ENCODE assay signal across 8 cellular contexts in genomic region chr4:112296949-112297483, GRCh38. TPM values are rescaled to one million over a fixed set of nuclear protein-coding genes. Genes with fewer than 3 reads are reported as not detected.
DNase-seq lines count a peak whose midpoint lies in the region; ATAC-seq and TF ChIP-seq lines count a peak whose summit lies in the region.

Gene ALPK1, plus strand, starts transcription at chr4:112297369.

- no peaks in the 10 kb centered on the region for H3K9me3 ChIP-seq in CD4-positive, CD25-positive, alpha-beta regulatory T cell (ENCODE audit: control insufficient read depth in 2 of 2, low read length in 2 of 2)
- H3K9me3 ChIP-seq in muscle layer of duodenum (ENCODE audit: control insufficient read depth in 1 of 2, low read length in 2 of 2): no peaks in the 10 kb centered on the region

- TF ChIP-seq CTCF in dorsolateral prefrontal cortex (IDR thresholded peaks at IDR 0.05 in 54 of 56, conservative IDR thresholded peaks at IDR 0.05 in 2 of 56; ENCODE audit: low read depth in 1 of 56, partially characterized antibody in 56 of 56): no peak

- peaks cover 11% of the 10 kb centered on the region for H3K27me3 Mint-ChIP-seq in CD4-positive, CD25-positive, alpha-beta regulatory T cell

- H3K36me3 ChIP-seq in CD4-positive, CD25-positive, alpha-beta regulatory T cell (ENCODE audit: control insufficient read depth, insufficient read depth, low read length): no peaks in the 10 kb centered on the region
- no peaks in the 10 kb centered on the region for H3K36me3 ChIP-seq in muscle layer of duodenum (ENCODE audit: control insufficient read depth in 1 of 2, insufficient read depth in 2 of 2, low read length in 2 of 2)

- peaks cover 5% of the 10 kb centered on the region for H3K4me1 ChIP-seq in CD4-positive, CD25-positive, alpha-beta regulatory T cell (ENCODE audit: control insufficient read depth, insufficient read depth, low read length, poor library complexity, severe bottlenecking)
- peaks cover 0 to 4% of the 10 kb centered on the region in 2 donors for H3K4me1 ChIP-seq in muscle layer of duodenum (ENCODE audit: control insufficient read depth in 1 of 2, insufficient read depth in 2 of 2, low read length in 2 of 2)

- DNase-seq in CD4-positive, CD25-positive, alpha-beta regulatory T cell: no peak
- peak; percentile 40 for DNase-seq in SIG-M5 (lab: John Stamatoyannopoulos, UW)
- no peak for DNase-seq in dorsolateral prefrontal cortex
- DNase-seq in C1 segment of cervical spinal cord (lab: John Stamatoyannopoulos, UW): no peak
- DNase-seq in DMS79 (lab: John Stamatoyannopoulos, UW): no peak

- peak within 1 kb of the TSS; percentile 16 to 93 (median 49) for H3K27ac Mint-ChIP-seq in CD4-positive, CD25-positive, alpha-beta regulatory T cell

- peaks cover 3% of the 10 kb centered on the region for H3K36me3 Mint-ChIP-seq in CD4-positive, CD25-positive, alpha-beta regulatory T cell

- no peak within 1 kb of the TSS for H3K27ac ChIP-seq in CD4-positive, CD25-positive, alpha-beta regulatory T cell (ENCODE audit: insufficient read depth, low read length, poor library complexity, severe bottlenecking)
- H3K27ac ChIP-seq in dorsolateral prefrontal cortex: peak within 1 kb of the TSS in 31 of 59 donors; percentile 5 to 77 (median 45)
- peak within 1 kb of the TSS; percentile 84 for H3K27ac ChIP-seq in muscle layer of duodenum (ENCODE audit: low read length)

- peak; percentile 72 to 73 for ATAC-seq in CD4-positive, CD25-positive, alpha-beta regulatory T cell (ENCODE audit: low read depth in 2 of 2)
- ATAC-seq in GM19351 (IDR thresholded peaks at IDR 0.05; ENCODE audit: unreplicated experiment): peak; percentile 84
- ATAC-seq in HG03378 (IDR thresholded peaks at IDR 0.05; ENCODE audit: unreplicated experiment): peak; percentile 94

- intact Hi-C loops in dorsolateral prefrontal cortex (cut with DNase I): no loop called here

- peaks cover 10 to 22% (median 16%) of the 10 kb centered on the region in 4 donors for H3K4me1 Mint-ChIP-seq in CD4-positive, CD25-positive, alpha-beta regulatory T cell

- peak within 1 kb of the TSS; percentile 25 to 78 (median 70) for H3K4me3 Mint-ChIP-seq in CD4-positive, CD25-positive, alpha-beta regulatory T cell

- H3K9me3 Mint-ChIP-seq in CD4-positive, CD25-positive, alpha-beta regulatory T cell: no peaks in the 10 kb centered on the region

- H3K27me3 ChIP-seq in CD4-positive, CD25-positive, alpha-beta regulatory T cell (ENCODE audit: control insufficient read depth, insufficient read depth, low read length): peaks cover 2% of the 10 kb centered on the region
- H3K27me3 ChIP-seq in dorsolateral prefrontal cortex: no peaks in the 10 kb centered on the region
- H3K27me3 ChIP-seq in muscle layer of duodenum (ENCODE audit: low read depth, low read length): no peaks in the 10 kb centered on the region

- H3K4me3 ChIP-seq in CD4-positive, CD25-positive, alpha-beta regulatory T cell (ENCODE audit: low read depth, low read length): peak within 1 kb of the TSS; percentile 35
- peak within 1 kb of the TSS in 58 of 59 donors; percentile 6 to 58 (median 34) for H3K4me3 ChIP-seq in dorsolateral prefrontal cortex
- H3K4me3 ChIP-seq in muscle layer of duodenum (ENCODE audit: low read depth in 1 of 2, low read length in 2 of 2): peak within 1 kb of the TSS; percentile 58 to 66

RNA-seq across cellular contexts. Expression of gene ALPK1, which starts in this region (rescaled TPM):
- total RNA-seq in CD4-positive, CD25-positive, alpha-beta regulatory T cell: 6.2 TPM
- 1 to 10 TPM in 2 of 4 donors, under 1 TPM in 2; 0.23 to 1.4 (median 0.69) TPM for polyA plus RNA-seq in CD4-positive, CD25-positive, alpha-beta regulatory T cell
- 10 to 100 TPM in 45 of 120 experiments, 1 to 10 TPM in 75; 2.6 to 20.1 (median 8.6) TPM for total RNA-seq in dorsolateral prefrontal cortex
